7 cellular contexts compared by ENCODE assay signal in the genomic region with DNA sequence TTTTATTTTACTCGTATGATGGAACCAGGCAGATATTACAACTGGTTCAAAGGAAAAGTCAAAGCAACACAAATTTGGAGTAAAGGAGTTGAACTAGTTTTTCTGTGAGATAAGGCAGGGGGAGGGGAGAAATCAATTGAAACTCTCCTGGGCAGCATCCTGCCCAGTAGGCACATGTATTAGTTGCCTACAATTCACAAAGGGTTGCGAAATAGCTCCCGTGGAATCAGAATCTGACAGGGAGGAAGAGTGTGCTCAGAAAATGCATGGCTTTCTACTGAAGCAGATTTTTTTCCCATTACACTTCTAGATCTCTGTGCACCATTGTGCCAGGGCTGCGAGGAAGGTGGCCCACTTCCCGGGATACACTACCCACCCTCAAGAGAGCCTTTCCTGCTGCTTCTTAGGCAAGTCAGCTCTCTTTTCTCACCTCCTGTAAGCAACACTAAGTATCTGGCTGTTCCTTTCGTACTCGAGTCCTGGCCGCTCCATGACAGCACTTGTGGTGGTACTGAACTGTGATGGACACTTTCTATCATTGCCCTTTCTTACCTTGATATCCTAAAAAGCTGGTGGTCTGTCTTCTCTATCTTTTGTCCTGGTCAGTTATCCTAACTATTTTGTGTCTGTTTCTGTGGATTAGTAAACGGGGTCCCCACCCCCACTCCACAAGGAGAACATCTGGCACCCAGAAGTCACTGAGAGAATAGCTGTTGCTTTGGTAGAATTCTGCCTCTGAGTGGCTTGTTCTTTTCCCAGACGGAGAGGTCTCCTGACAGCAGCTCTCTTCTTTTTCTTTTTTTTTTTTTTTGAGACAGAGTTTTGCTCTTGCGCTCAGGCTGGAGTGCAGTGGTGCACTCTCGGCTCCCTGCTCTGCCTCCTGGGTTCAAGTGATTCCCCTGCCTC.
DNase-seq lines count a peak whose midpoint lies in the region; ATAC-seq and TF ChIP-seq lines count a peak whose summit lies in the region.

No MANE protein-coding gene starts in this region.

- H3K79me1 ChIP-seq in neuronal stem cell (ENCODE audit: low read depth, low read length): peaks cover 3% of the 10 kb centered on the region

- H3K14ac ChIP-seq in neuronal stem cell (ENCODE audit: low read length): no peak overlapping the region

- H3K4me2 ChIP-seq in neuronal stem cell (ENCODE audit: insufficient read depth, low read length, poor library complexity, severe bottlenecking): no peak overlapping the region

- H3K4me3 Mint-ChIP-seq in neural crest cell: no peak overlapping the region

- no peaks in the 10 kb centered on the region for H3K9me3 Mint-ChIP-seq in activated naive CD4-positive, alpha-beta T cell treated with anti-CD3 and anti-CD28 coated beads, Interleukin-2, amount 50 U/mL, for 72 hours
- no peaks in the 10 kb centered on the region for H3K9me3 Mint-ChIP-seq in neural crest cell

- H3K27ac ChIP-seq in neuronal stem cell (replicated peaks; ENCODE audit: low read length): no peak overlapping the region

- H2BK5ac ChIP-seq in neuronal stem cell (ENCODE audit: low read length): no peak overlapping the region

- no peaks in the 10 kb centered on the region for H3K9me3 ChIP-seq in neuronal stem cell (replicated peaks in 1 of 2; ENCODE audit: control insufficient read depth in 2 of 2, insufficient read depth in 1 of 2, low read depth in 1 of 2, low read length in 2 of 2)

- H3K4me3 ChIP-seq in neuronal stem cell (ENCODE audit: low read length in 2 of 2): no peak overlapping the region

- WGBS in neuronal stem cell (ENCODE audit: extremely low coverage in 2 of 2, insufficient read length in 2 of 2, insufficient replicate concordance in 1 of 2), 2 donors: no CpG with 5 or more reads among the region's 12 CpGs

- TF ChIP-seq CTCF in neural crest cell (conservative IDR thresholded peaks at IDR 0.05): no peak

- no peak overlapping the region for H3K18ac ChIP-seq in neuronal stem cell (ENCODE audit: low read length)

- H4K91ac ChIP-seq in neuronal stem cell (ENCODE audit: low read depth, low read length, poor library complexity): no peak overlapping the region

- no peak overlapping the region for H3K9ac ChIP-seq in neuronal stem cell (ENCODE audit: low read depth, low read length, poor library complexity)

- H2BK12ac ChIP-seq in neuronal stem cell (ENCODE audit: low read length): no peak overlapping the region

- intact Hi-C loops in head of caudate nucleus (cut with DNase I): no loop called here

- H2BK120ac ChIP-seq in neuronal stem cell (ENCODE audit: low read depth, low read length): no peak overlapping the region

- H3K27ac Mint-ChIP-seq in activated naive CD4-positive, alpha-beta T cell treated with anti-CD3 and anti-CD28 coated beads, Interleukin-2, amount 50 U/mL, for 72 hours: peak overlapping the region; percentile 68 to 70
- H3K27ac Mint-ChIP-seq in neural crest cell (ENCODE audit: unreplicated experiment): peak overlapping the region; percentile 75

- H3K27me3 ChIP-seq in neuronal stem cell (ENCODE audit: control insufficient read depth in 3 of 3, insufficient read depth in 3 of 3, low read depth in 1 of 3, low read length in 3 of 3): no peaks in the 10 kb centered on the region

- no peak overlapping the region for H4K8ac ChIP-seq in neuronal stem cell (ENCODE audit: low read depth, low read length)

- DNase-seq in activated naive CD4-positive, alpha-beta T cell treated with anti-CD3 and anti-CD28 coated beads, Interleukin-2, amount 50 U/mL, for 72 hours (ENCODE audit: low spot score in 2 of 2): no peak
- DNase-seq in neural crest cell (ENCODE audit: low read depth, low spot score) (no peak), head of caudate nucleus (no peak), neuronal stem cell (ENCODE audit: low spot score) (no peak), NCI-H2081 (lab: John Stamatoyannopoulos, UW) (no peak)

- no peaks in the 10 kb centered on the region for H3K4me1 ChIP-seq in neuronal stem cell (ENCODE audit: control insufficient read depth in 2 of 2, insufficient read depth in 1 of 2, low read depth in 1 of 2, low read length in 2 of 2)

- H3K27me3 Mint-ChIP-seq in neural crest cell (ENCODE audit: low read depth): no peaks in the 10 kb centered on the region

- H3K36me3 Mint-ChIP-seq in activated naive CD4-positive, alpha-beta T cell treated with anti-CD3 and anti-CD28 coated beads, Interleukin-2, amount 50 U/mL, for 72 hours: peaks cover 13 to 43% of the 10 kb centered on the region in 2 donors
- peaks cover 26% of the 10 kb centered on the region for H3K36me3 Mint-ChIP-seq in neural crest cell (ENCODE audit: low read depth)

- peaks cover 20% of the 10 kb centered on the region for H3K4me1 Mint-ChIP-seq in neural crest cell

- no peak overlapping the region for H2AK5ac ChIP-seq in neuronal stem cell (ENCODE audit: low read depth, low read length)

- no peak overlapping the region for H3K23ac ChIP-seq in neuronal stem cell (ENCODE audit: low read depth, low read length, poor library complexity)

- ATAC-seq in GM19035 (IDR thresholded peaks at IDR 0.05; ENCODE audit: unreplicated experiment): peak; percentile 3
- ATAC-seq in HG03045 (IDR thresholded peaks at IDR 0.05; ENCODE audit: unreplicated experiment): peak; percentile 6
- ATAC-seq in activated naive CD4-positive, alpha-beta T cell treated with anti-CD3 and anti-CD28 coated beads, Interleukin-2, amount 50 U/mL, for 72 hours: no peak

- H2BK15ac ChIP-seq in neuronal stem cell (ENCODE audit: low read length): no peak overlapping the region

- H3K4ac ChIP-seq in neuronal stem cell (ENCODE audit: low read length): no peak overlapping the region

- no peak overlapping the region for H2AFZ ChIP-seq in neuronal stem cell (ENCODE audit: low read length)

- peaks cover 0 to 2% of the 10 kb centered on the region in 2 donors for H3K36me3 ChIP-seq in neuronal stem cell (replicated peaks in 1 of 2; ENCODE audit: control insufficient read depth in 2 of 2, insufficient read depth in 2 of 2, low read length in 2 of 2)

Comparison
In these comparisons a context has a peak if more than half of its experiments do, and no peak if none do; other contexts are left out.
1. ATAC-seq: peak in GM19035 (single experiment) and HG03045 (single experiment); none in activated naive CD4-positive, alpha-beta T cell treated with anti-CD3 and anti-CD28 coated beads, Interleukin-2, amount 50 U/mL, for 72 hours (0 of 2).